15 cellular contexts compared by ENCODE assay signal in genomic region chr3:69143605-69144004, GRCh38. TPM values are rescaled to one million over a fixed set of nuclear protein-coding genes. Genes with fewer than 3 reads are reported as not detected.
A peak's percentile ranks its signal among the peaks of the same experiment; 100 is the strongest.
DNase-seq lines count a peak whose midpoint lies in the region; ATAC-seq and TF ChIP-seq lines count a peak whose summit lies in the region.
"Had no signal": no experiment of that assay in that cellular context is flagged by ENCODE, and none has a peak within 500 bp of the region (broad histone marks: within the 10 kb centered on the region; RNA-seq: fewer than 3 reads in every experiment).

No MANE protein-coding gene starts in this region.

- peaks cover 5% of the 10 kb centered on the region for H3K36me3 Mint-ChIP-seq in Calu3 (ENCODE audit: insufficient read depth, unreplicated experiment)
- H3K36me3 Mint-ChIP-seq in endothelial cell (ENCODE audit: low read depth, unreplicated experiment) = no peaks in the 10 kb centered on the region
- no peaks in the 10 kb centered on the region for H3K36me3 Mint-ChIP-seq in CD8-positive, alpha-beta T cell
- H3K36me3 Mint-ChIP-seq: naive thymus-derived CD8-positive, alpha-beta T cell had no signal

- H3K4me1 ChIP-seq in CD8-positive, alpha-beta T cell (ENCODE audit: insufficient read depth, low read length) = no peaks in the 10 kb centered on the region
- H3K4me1 ChIP-seq: esophagus squamous epithelium had no signal

- no peaks in the 10 kb centered on the region for H3K9me3 ChIP-seq in CD8-positive, alpha-beta T cell (ENCODE audit: low read length)
- H3K9me3 ChIP-seq: BLaER1 treated with 17β-estradiol and CSF1 and Interleukin-3, amounts not matched to agents 10 nM and 100 nM; esophagus squamous epithelium had no signal

- no peak overlapping the region for H3K4me3 ChIP-seq in CD8-positive, alpha-beta T cell (ENCODE audit: low read depth, low read length)
- H3K4me3 ChIP-seq: BLaER1 treated with 17β-estradiol and CSF1 and Interleukin-3, amounts not matched to agents 10 nM and 100 nM; esophagus squamous epithelium; skin epidermis had no signal

- H3K4me3 Mint-ChIP-seq in Calu3 (ENCODE audit: low read depth, unreplicated experiment) (no peak overlapping the region), endothelial cell (ENCODE audit: unreplicated experiment) (no peak overlapping the region)
- no peak overlapping the region for H3K4me3 Mint-ChIP-seq in CD8-positive, alpha-beta T cell
- H3K4me3 Mint-ChIP-seq: naive thymus-derived CD8-positive, alpha-beta T cell had no signal

- no peak for ATAC-seq in GM18868 (IDR thresholded peaks at IDR 0.05; ENCODE audit: unreplicated experiment)
- ATAC-seq in CD8-positive, alpha-beta T cell = no peak
- ATAC-seq: naive thymus-derived CD8-positive, alpha-beta T cell; Right ventricle myocardium inferior had no signal

- H3K4me1 Mint-ChIP-seq in Calu3 (ENCODE audit: low read depth, unreplicated experiment) (peaks cover 23% of the 10 kb centered on the region), endothelial cell (ENCODE audit: unreplicated experiment) (no peaks in the 10 kb centered on the region)
- no peaks in the 10 kb centered on the region for H3K4me1 Mint-ChIP-seq in CD8-positive, alpha-beta T cell (ENCODE audit: low read depth)
- H3K4me1 Mint-ChIP-seq: naive thymus-derived CD8-positive, alpha-beta T cell had no signal

- no peak for TF ChIP-seq CTCF in Calu3 (IDR thresholded peaks at IDR 0.05; ENCODE audit: unreplicated experiment)
- no peak for TF ChIP-seq CTCF in endothelial cell (IDR thresholded peaks at IDR 0.05; ENCODE audit: unreplicated experiment)
- TF ChIP-seq CTCF in CD8-positive, alpha-beta T cell (IDR thresholded peaks at IDR 0.05) = no peak

- intact Hi-C loops in Calu3 (cut with micrococcal nuclease; ENCODE audit: unreplicated experiment) = no loop called here
- intact Hi-C loops in CD8-positive, alpha-beta T cell (cut with DNase I, micrococcal nuclease) = no loop called here

- CTCF ChIA-PET in Calu3 (lab: Charles Lee) = interaction anchor here (0.5 kb wide), 1 partner anchor 70 kb away, joined by 5 read pairs; no protein-coding TSS in a partner anchor
- CTCF ChIA-PET in CD8-positive, alpha-beta T cell (lab: Charles Lee) = no interaction called here

- no peaks in the 10 kb centered on the region for H3K27me3 Mint-ChIP-seq in Calu3 (ENCODE audit: unreplicated experiment)
- H3K27me3 Mint-ChIP-seq in endothelial cell (ENCODE audit: unreplicated experiment) = no peaks in the 10 kb centered on the region
- H3K27me3 Mint-ChIP-seq in CD8-positive, alpha-beta T cell (ENCODE audit: low read depth) = no peaks in the 10 kb centered on the region

- H3K36me3 ChIP-seq in CD8-positive, alpha-beta T cell (ENCODE audit: insufficient read depth, low read length) = no peaks in the 10 kb centered on the region
- H3K36me3 ChIP-seq: BLaER1 treated with 17β-estradiol and CSF1 and Interleukin-3, amounts not matched to agents 10 nM and 100 nM; esophagus squamous epithelium had no signal

- H3K27me3 ChIP-seq in CD8-positive, alpha-beta T cell (ENCODE audit: insufficient read depth, low read length) = no peaks in the 10 kb centered on the region
- H3K27me3 ChIP-seq: BLaER1 treated with 17β-estradiol and CSF1 and Interleukin-3, amounts not matched to agents 10 nM and 100 nM; esophagus squamous epithelium had no signal

- peak; percentile 4 for DNase-seq in Calu3
- DNase-seq in NCI-H146 (lab: John Stamatoyannopoulos, UW) = peak; percentile 45
- DNase-seq in SHP77 (lab: John Stamatoyannopoulos, UW) = peak; percentile 20 to 55
- peak; percentile 29 for DNase-seq in fibroblast of peridontal ligament (ENCODE audit: extremely low read depth)
- DNase-seq in activated gamma-delta T cell treated with Interleukin-2 at 50 U/mL for 16 hours = no peak
- DNase-seq in endothelial cell (ENCODE audit: low spot score) = no peak
- DNase-seq in CD8-positive, alpha-beta T cell = no peak
- DNase-seq: esophagus squamous epithelium; kidney; naive thymus-derived CD8-positive, alpha-beta T cell had no signal

- H3K9me3 Mint-ChIP-seq in Calu3 (ENCODE audit: low read depth, unreplicated experiment) (no peaks in the 10 kb centered on the region), endothelial cell (ENCODE audit: unreplicated experiment) (no peaks in the 10 kb centered on the region)
- no peaks in the 10 kb centered on the region for H3K9me3 Mint-ChIP-seq in CD8-positive, alpha-beta T cell
- H3K9me3 Mint-ChIP-seq: naive thymus-derived CD8-positive, alpha-beta T cell had no signal

- POLR2A ChIA-PET in CD8-positive, alpha-beta T cell (lab: Charles Lee) = no interaction called here

- no TSS peak for BruUV-seq in Calu3 (replicated peaks; lab: Mats Ljungman, UMichigan)

- H3K27ac Mint-ChIP-seq in Calu3 (ENCODE audit: unreplicated experiment) = peak overlapping the region; percentile 94
- H3K27ac Mint-ChIP-seq in endothelial cell (ENCODE audit: unreplicated experiment) = no peak overlapping the region
- H3K27ac Mint-ChIP-seq in CD8-positive, alpha-beta T cell = no peak overlapping the region
- H3K27ac Mint-ChIP-seq: naive thymus-derived CD8-positive, alpha-beta T cell had no signal

- H3K27ac ChIP-seq in CD8-positive, alpha-beta T cell (ENCODE audit: low read depth, low read length) = no peak overlapping the region
- H3K27ac ChIP-seq: BLaER1 treated with 17β-estradiol and CSF1 and Interleukin-3, amounts not matched to agents 10 nM and 100 nM; esophagus squamous epithelium; HL-60; skin epidermis had no signal

RNA-seq across cellular contexts. Expression of gene LMOD3, which starts 21.2 kb away (rescaled TPM):
- not detected in 2 replicates for total RNA-seq in Calu3 (2022)
- total RNA-seq in endothelial cell (ENCODE audit: unreplicated experiment) = not detected
- not detected for total RNA-seq in CD8-positive, alpha-beta T cell
- total RNA-seq: naive thymus-derived CD8-positive, alpha-beta T cell had no signal

RNA-seq across cellular contexts. Expression of gene ARL6IP5, which starts 58.9 kb away (rescaled TPM):
- total RNA-seq in Calu3 (2022) = 65.5 and 76.9 TPM in 2 replicates
- 86.2 TPM for total RNA-seq in endothelial cell (ENCODE audit: unreplicated experiment)
- total RNA-seq in CD8-positive, alpha-beta T cell = 10 to 100 TPM; 44.8 to 52.9 TPM

Comparison
In these comparisons a context has a peak if more than half of its experiments do, and no peak if none do; other contexts are left out.
1. DNase-seq: peak in Calu3 (single experiment), NCI-H146 (single experiment), SHP77 (2 of 2) and fibroblast of peridontal ligament (single experiment); none in activated gamma-delta T cell treated with Interleukin-2 at 50 U/mL for 16 hours (single experiment), endothelial cell (single experiment) and CD8-positive, alpha-beta T cell (0 of 7).